ENCODE assay signal across 28 cellular contexts in the genomic region with DNA sequence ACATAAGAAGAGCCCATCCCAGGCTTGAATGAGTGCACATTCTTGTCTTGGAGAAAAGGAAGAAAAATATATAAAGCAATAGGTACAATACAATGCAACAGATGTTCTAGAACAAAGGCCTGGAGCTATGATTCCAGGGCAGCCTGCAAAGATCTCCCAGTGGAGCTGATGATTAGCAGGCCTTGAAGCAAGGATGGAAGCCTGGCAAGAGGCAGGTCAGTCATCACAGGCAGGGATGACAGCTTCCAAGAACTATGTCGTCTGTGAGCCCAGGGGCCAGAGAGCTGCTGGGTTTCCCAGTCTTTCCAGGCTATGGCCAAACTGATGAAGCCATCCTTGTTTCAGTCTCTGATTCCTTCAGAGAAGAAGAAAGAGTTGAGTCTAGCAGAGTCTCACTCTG.
DNase-seq lines count a peak whose midpoint lies in the region; ATAC-seq, FAIRE-seq and TF ChIP-seq lines count a peak whose summit lies in the region.
"Had no signal": no experiment of that assay in that cellular context is flagged by ENCODE, and none has a peak within 500 bp of the region (broad histone marks: within the 10 kb centered on the region; RNA-seq: fewer than 3 reads in every experiment).

No MANE protein-coding gene starts in this region.

- H3K27me3 Mint-ChIP-seq in astrocyte (ENCODE audit: low read depth, unreplicated experiment) (no peaks in the 10 kb centered on the region), CD14-positive monocyte (ENCODE audit: low read depth in 3 of 3) (peaks cover 5 to 11% (median 8%) of the 10 kb centered on the region in 3 donors)

- DNase-seq in mammary epithelial cell (peak; percentile 21), breast epithelium (ENCODE audit: low spot score in 2 of 2) (no peak), astrocyte (ENCODE audit: low read depth) (no peak), hepatic stellate cell (ENCODE audit: low spot score) (peak; percentile 41), CD14-positive monocyte (ENCODE audit: low spot score) (no peak), RCC 7860 (ENCODE audit: low spot score) (no peak)
- DNase-seq: activated CD4-positive, alpha-beta T cell treated with anti-CD3 and anti-CD28 coated beads, Interleukin-2, amount 50 U/mL, for 4 hours; activated naive CD4-positive, alpha-beta T cell treated with anti-CD3 and anti-CD28 coated beads for 36 hours; activated T-cell treated with anti-CD3 and anti-CD28 coated beads, Interleukin-2, amount 50 U/mL, for 72 hours; colonic mucosa; effector memory CD4-positive, alpha-beta T cell; erythroblast; left ventricle myocardium inferior; natural killer cell; NCI-H1048; NCI-H187; NCI-H2171; NCI-H510A; NK-92 treated with Interleukin-12 subunit alpha and Interleukin-12 subunit beta, amount 100 ng/mL, for 24 hours; stimulated activated CD8-positive, alpha-beta memory T cell treated with anti-CD3 and anti-CD28 coated beads, Interleukin-4, amount 100 ng/mL, for 48 hours; stomach; T-cell had no signal

- peak overlapping the region; percentile 29 for H3K27ac Mint-ChIP-seq in astrocyte (ENCODE audit: unreplicated experiment)
- H3K27ac Mint-ChIP-seq in CD14-positive monocyte = no peak overlapping the region
- H3K27ac Mint-ChIP-seq: activated naive CD4-positive, alpha-beta T cell treated with anti-CD3 and anti-CD28 coated beads for 36 hours; activated T-cell treated with anti-CD3 and anti-CD28 coated beads, Interleukin-2, amount 50 U/mL, for 72 hours; natural killer cell; T-cell had no signal

- no peak for ATAC-seq in GM18502 (IDR thresholded peaks at IDR 0.05; ENCODE audit: poor library complexity, unreplicated experiment)
- ATAC-seq: activated T-cell treated with anti-CD3 and anti-CD28 coated beads, Interleukin-2, amount 50 U/mL, for 72 hours; gastroesophageal sphincter; natural killer cell; Panc1; T-cell had no signal

- no peak overlapping the region for H3K4me2 ChIP-seq in mammary epithelial cell (ENCODE audit: insufficient read depth, low read depth, low read length)
- H3K4me2 ChIP-seq in astrocyte (ENCODE audit: low read length) = no peak overlapping the region

- no peak overlapping the region for H2AFZ ChIP-seq in mammary epithelial cell (ENCODE audit: low read depth, low read length)
- H2AFZ ChIP-seq in astrocyte (ENCODE audit: low read depth, low read length) = no peak overlapping the region

- intact Hi-C loops in mammary epithelial cell (cut with micrococcal nuclease) (no loop called here), breast epithelium (cut with DNase I; ENCODE audit: low total_unique reads) (no loop called here), CD14-positive monocyte (cut with micrococcal nuclease) (no loop called here)

- TF ChIP-seq CTCF in mammary epithelial cell (conservative IDR thresholded peaks at IDR 0.05 in 1 of 2, IDR thresholded peaks at IDR 0.05 in 1 of 2; ENCODE audit: extremely low read depth in 1 of 2, insufficient read depth in 1 of 2, low read depth in 1 of 2, low read length in 2 of 2) (no peak), breast epithelium (IDR thresholded peaks at IDR 0.05) (no peak), astrocyte (IDR thresholded peaks at IDR 0.05; ENCODE audit: insufficient read depth, low read depth, low read length) (no peak), CD14-positive monocyte (IDR thresholded peaks at IDR 0.05) (no peak)

- no TSS peak for BruUV-seq in mammary epithelial cell (replicated peaks; lab: Mats Ljungman, UMichigan)

- no peaks in the 10 kb centered on the region for H3K79me2 ChIP-seq in mammary epithelial cell (ENCODE audit: insufficient read depth, low read length)
- no peaks in the 10 kb centered on the region for H3K79me2 ChIP-seq in astrocyte (ENCODE audit: insufficient read depth, low read length)

- in situ Hi-C loops in mammary epithelial cell (cut with MboI; ENCODE audit: low sequenced_read_pairs in 2 of 2) = no loop called here

- H3K36me3 ChIP-seq in mammary epithelial cell (ENCODE audit: insufficient read depth, low read length) (no peaks in the 10 kb centered on the region), breast epithelium (no peaks in the 10 kb centered on the region), astrocyte (ENCODE audit: insufficient read depth, low read length) (no peaks in the 10 kb centered on the region)
- H3K36me3 ChIP-seq: colonic mucosa, gastroesophageal sphincter, left ventricle myocardium inferior, stomach, tibial nerve had no signal

- H3K27ac ChIP-seq in mammary epithelial cell (ENCODE audit: insufficient read depth, low read depth, low read length) (no peak overlapping the region), breast epithelium (no peak overlapping the region), astrocyte (ENCODE audit: low read depth, low read length) (no peak overlapping the region), temporal lobe (ENCODE audit: low read depth, low read length) (peak overlapping the region; percentile 44)
- H3K27ac ChIP-seq: colonic mucosa, gastroesophageal sphincter, left ventricle myocardium inferior, skin epidermis, stomach, tibial nerve had no signal

- no peak overlapping the region for H3K4me3 Mint-ChIP-seq in astrocyte (ENCODE audit: unreplicated experiment)
- H3K4me3 Mint-ChIP-seq in CD14-positive monocyte = no peak overlapping the region
- H3K4me3 Mint-ChIP-seq: activated naive CD4-positive, alpha-beta T cell treated with anti-CD3 and anti-CD28 coated beads for 36 hours; activated T-cell treated with anti-CD3 and anti-CD28 coated beads, Interleukin-2, amount 50 U/mL, for 72 hours; natural killer cell; T-cell had no signal

- H3K9me3 ChIP-seq in mammary epithelial cell (replicated peaks; ENCODE audit: insufficient read depth, low read length) (no peaks in the 10 kb centered on the region), breast epithelium (no peaks in the 10 kb centered on the region), astrocyte (ENCODE audit: insufficient read depth, low read depth, low read length) (no peaks in the 10 kb centered on the region)
- H3K9me3 ChIP-seq: colonic mucosa, gastroesophageal sphincter, left ventricle myocardium inferior, stomach, tibial nerve had no signal

- peaks cover 38% of the 10 kb centered on the region for H3K4me1 ChIP-seq in mammary epithelial cell (ENCODE audit: insufficient read depth, low read length)
- no peaks in the 10 kb centered on the region for H3K4me1 ChIP-seq in breast epithelium
- peaks cover 24% of the 10 kb centered on the region for H3K4me1 ChIP-seq in astrocyte (ENCODE audit: insufficient read depth, low read length)
- H3K4me1 ChIP-seq: colonic mucosa, left ventricle myocardium inferior, tibial nerve had no signal

- H3K36me3 Mint-ChIP-seq in astrocyte (ENCODE audit: low read depth, unreplicated experiment) (peaks cover 6% of the 10 kb centered on the region), CD14-positive monocyte (no peaks in the 10 kb centered on the region)
- H3K36me3 Mint-ChIP-seq: natural killer cell, T-cell had no signal

- H3K4me3 ChIP-seq in mammary epithelial cell (replicated peaks in 1 of 3; ENCODE audit: insufficient read depth in 1 of 3, low read depth in 2 of 3, low read length in 3 of 3) (no peak overlapping the region), breast epithelium (no peak overlapping the region), astrocyte (ENCODE audit: insufficient read depth, low read depth, low read length) (no peak overlapping the region)
- H3K4me3 ChIP-seq: colonic mucosa, gastroesophageal sphincter, left ventricle myocardium inferior, skin epidermis, stomach, tibial nerve had no signal

- H3K27me3 ChIP-seq in mammary epithelial cell (ENCODE audit: insufficient read depth, low read length) (no peaks in the 10 kb centered on the region), breast epithelium (no peaks in the 10 kb centered on the region), astrocyte (ENCODE audit: insufficient read depth, low read length) (no peaks in the 10 kb centered on the region)
- H3K27me3 ChIP-seq: colonic mucosa, gastroesophageal sphincter, stomach, tibial nerve had no signal

- no peak for FAIRE-seq in astrocyte (lab: Jason Lieb, UNC)
- no peak for FAIRE-seq in RCC 7860 (lab: Jason Lieb, UNC)

- H4K20me1 ChIP-seq in mammary epithelial cell (ENCODE audit: insufficient read depth, low read length) (no peaks in the 10 kb centered on the region), astrocyte (ENCODE audit: insufficient read depth, low read length) (no peaks in the 10 kb centered on the region)

- H3K9ac ChIP-seq in mammary epithelial cell (ENCODE audit: insufficient read depth, low read length) = no peak overlapping the region
- H3K9ac ChIP-seq in astrocyte (ENCODE audit: low read length) = no peak overlapping the region

- dilution Hi-C loops in mammary epithelial cell (cut with HindIII; ENCODE audit: low sequenced_read_pairs) = no loop called here

- H3K9me3 Mint-ChIP-seq in astrocyte (ENCODE audit: unreplicated experiment) (no peaks in the 10 kb centered on the region), CD14-positive monocyte (peaks cover 0 to 11% (median 2%) of the 10 kb centered on the region in 7 donors)
- H3K9me3 Mint-ChIP-seq: activated naive CD4-positive, alpha-beta T cell treated with anti-CD3 and anti-CD28 coated beads for 36 hours; activated T-cell treated with anti-CD3 and anti-CD28 coated beads, Interleukin-2, amount 50 U/mL, for 72 hours; natural killer cell; T-cell had no signal

- CTCF ChIA-PET in mammary epithelial cell (lab: Charles Lee; ENCODE audit: low non-redundant PET) = interaction anchor here (0.6 kb wide), 1 partner anchor 39 kb away, joined by 3 read pairs; no protein-coding TSS in a partner anchor

- TF ChIP-seq POLR2A in breast epithelium (IDR thresholded peaks at IDR 0.05) = no peak

- 20% methylated on average over 1 of the region's 1 CpG for WGBS in mammary epithelial cell (ENCODE audit: low coverage, missing lambda C conversion rate)

- H3K4me1 Mint-ChIP-seq in astrocyte (ENCODE audit: low read depth, unreplicated experiment) = peaks cover 47% of the 10 kb centered on the region
- no peaks in the 10 kb centered on the region for H3K4me1 Mint-ChIP-seq in CD14-positive monocyte
- H3K4me1 Mint-ChIP-seq: natural killer cell, T-cell had no signal

Comparison
In these comparisons a context has a peak if more than half of its experiments do, and no peak if none do; other contexts are left out.
1. DNase-seq: peak in mammary epithelial cell (single experiment) and hepatic stellate cell (single experiment); none in breast epithelium (0 of 2), astrocyte (single experiment), CD14-positive monocyte (single experiment) and RCC 7860 (single experiment).